Comparison of ENCODE assay signal across 18 cellular contexts in the genomic region with DNA sequence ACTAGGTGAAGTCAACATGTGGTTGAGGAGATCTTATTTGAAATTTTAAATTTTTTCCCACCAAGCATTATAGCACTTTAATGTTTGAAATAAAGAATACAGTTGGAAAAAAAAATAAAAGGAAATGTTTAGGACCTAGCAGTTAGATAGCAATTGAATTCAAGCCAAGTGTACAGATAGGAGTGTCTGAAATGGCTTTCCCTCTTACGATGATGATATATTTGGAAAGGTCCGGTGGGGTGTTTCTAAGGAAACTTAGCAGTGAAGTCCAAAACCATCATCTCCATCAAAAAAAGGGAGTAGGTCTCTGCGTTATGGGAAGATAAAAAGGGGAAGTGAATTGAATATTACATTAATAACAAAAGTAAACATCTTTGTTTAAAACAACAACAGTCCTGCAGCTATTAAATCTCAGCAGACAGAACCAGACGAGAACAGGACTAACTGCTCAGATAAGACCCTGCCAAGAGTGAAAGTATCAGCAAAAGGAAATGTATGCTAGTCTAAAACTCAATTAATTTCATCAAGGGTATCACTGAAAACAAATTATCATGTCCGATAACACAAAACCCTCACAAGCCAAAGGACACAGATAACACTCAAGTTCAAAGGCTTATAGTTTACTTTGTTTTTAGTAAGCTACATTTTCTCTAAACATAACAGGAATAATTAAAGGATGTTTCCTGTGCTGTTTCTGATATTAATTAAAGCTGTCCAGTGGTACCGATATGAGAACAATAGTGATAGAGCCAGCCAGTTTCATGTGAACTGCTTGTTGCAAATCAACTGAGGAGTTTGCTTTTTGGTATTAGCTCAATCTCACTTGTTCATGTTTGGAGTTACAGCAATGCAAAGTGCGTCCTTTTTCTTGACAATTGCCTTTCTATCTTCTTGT.
DNase-seq lines count a peak whose midpoint lies in the region; ATAC-seq, FAIRE-seq and TF ChIP-seq lines count a peak whose summit lies in the region.
"Had no signal": no experiment of that assay in that cellular context is flagged by ENCODE, and none has a peak within 500 bp of the region (broad histone marks: within the 10 kb centered on the region; RNA-seq: fewer than 3 reads in every experiment).

No MANE protein-coding gene starts in this region.

- no peaks in the 10 kb centered on the region for H3K9me2 ChIP-seq in GM23248 (ENCODE audit: insufficient read depth)

- no peaks in the 10 kb centered on the region for H3K9me1 ChIP-seq in keratinocyte (ENCODE audit: control insufficient read depth, extremely low read depth, insufficient read depth, low read length)

- H3K4me3 Mint-ChIP-seq in activated naive CD8-positive, alpha-beta T cell treated with anti-CD3 and anti-CD28 coated beads for 36 hours = no peak overlapping the region
- H3K4me3 Mint-ChIP-seq: effector memory CD8-positive, alpha-beta T cell; type B pancreatic cell had no signal

- H4K20me1 ChIP-seq in GM23248 (ENCODE audit: insufficient read depth) (no peaks in the 10 kb centered on the region), keratinocyte (ENCODE audit: control insufficient read depth, extremely low read depth, insufficient read depth, low read length) (no peaks in the 10 kb centered on the region)

- H3K27me3 ChIP-seq in GM23248 (replicated peaks; ENCODE audit: insufficient read depth) (0 out of 2 replicates have a peak, but pooled peaks cover 3% of the 10 kb centered on the region), keratinocyte (ENCODE audit: control insufficient read depth, extremely low read depth, insufficient read depth, low read length) (no peaks in the 10 kb centered on the region), gastrocnemius medialis (no peaks in the 10 kb centered on the region), colonic mucosa (no peaks in the 10 kb centered on the region)
- H3K27me3 ChIP-seq: SJSA1 had no signal

- dilution Hi-C loops in keratinocyte (cut with MboI; ENCODE audit: extremely low pct_ligation_motif_present, low sequenced_read_pairs) = no loop called here

- H3K9ac ChIP-seq in GM23248 (no peak overlapping the region), keratinocyte (ENCODE audit: control insufficient read depth, extremely low read depth, insufficient read depth, low read length) (no peak overlapping the region), colonic mucosa (ENCODE audit: low read depth in 2 of 2, low read length in 2 of 2) (no peak overlapping the region)

- DNase-seq in GM23248 (no peak), cerebellum (ENCODE audit: low spot score) (peak; percentile 5), keratinocyte (ENCODE audit: low read depth, low spot score) (no peak), gastrocnemius medialis (no peak), colonic mucosa (no peak)
- DNase-seq in activated naive CD8-positive, alpha-beta T cell treated with anti-CD3 and anti-CD28 coated beads for 36 hours = no peak
- no peak for DNase-seq in activated CD4-positive, alpha-beta T cell treated with anti-CD3 and anti-CD28 coated beads for 4 hours
- DNase-seq: activated CD8-positive, alpha-beta memory T cell treated with anti-CD3 and anti-CD28 coated beads, Interleukin-2, amount 50 U/mL, for 4 hours; DMS79; effector memory CD8-positive, alpha-beta T cell; H7; NCI-H1092 treated with DMSO at 0.1 percent for 48 hours; NCI-H748 treated with DMSO at 0.1 percent for 48 hours had no signal

- H3K27ac Mint-ChIP-seq in activated naive CD8-positive, alpha-beta T cell treated with anti-CD3 and anti-CD28 coated beads for 36 hours = no peak overlapping the region
- H3K27ac Mint-ChIP-seq: effector memory CD8-positive, alpha-beta T cell; type B pancreatic cell had no signal

- in situ Hi-C loops in GM23248 (cut with MboI) (no loop called here), gastrocnemius medialis (cut with MboI; ENCODE audit: low sequenced_read_pairs in 4 of 4) (no loop called here)

- TF ChIP-seq POLR2A in gastrocnemius medialis (IDR thresholded peaks at IDR 0.05) = no peak

- ATAC-seq in gastrocnemius medialis (peak in 1 of 2 donors; percentile 18), HG02571 (IDR thresholded peaks at IDR 0.05; ENCODE audit: unreplicated experiment) (no peak)
- ATAC-seq: effector memory CD8-positive, alpha-beta T cell had no signal

- FAIRE-seq in keratinocyte (lab: Jason Lieb, UNC) = no peak
- FAIRE-seq: GM12892 had no signal

- WGBS in GM23248 (ENCODE audit: low coverage in 1 of 2, low lambda C conversion rate in 2 of 2, missing lambda C conversion rate in 2 of 2), 2 experiments = 3 to 6% methylated on average over 7 of the region's 7 CpGs

- no peaks in the 10 kb centered on the region for H3K36me3 Mint-ChIP-seq in activated naive CD8-positive, alpha-beta T cell treated with anti-CD3 and anti-CD28 coated beads for 36 hours
- H3K36me3 Mint-ChIP-seq: type B pancreatic cell had no signal

- no peak overlapping the region for H2AFZ ChIP-seq in GM23248
- peak overlapping the region; percentile 84 for H2AFZ ChIP-seq in keratinocyte (ENCODE audit: control insufficient read depth, low read length)

- no peaks in the 10 kb centered on the region for H3F3A ChIP-seq in GM23248 (ENCODE audit: insufficient read depth)

- H3K27me3 Mint-ChIP-seq in activated naive CD8-positive, alpha-beta T cell treated with anti-CD3 and anti-CD28 coated beads for 36 hours = no peaks in the 10 kb centered on the region
- H3K27me3 Mint-ChIP-seq: effector memory CD8-positive, alpha-beta T cell; type B pancreatic cell had no signal

- intact Hi-C loops in gastrocnemius medialis (cut with DNase I; ENCODE audit: low total_unique reads) (loop anchor here (10.0 kb wide), 1 partner anchor 240 kb away; a partner anchor contains a TSS), colonic mucosa (cut with DNase I) (no loop called here)

- H3K4me2 ChIP-seq in GM23248 (ENCODE audit: unreplicated experiment) = peak overlapping the region; percentile 38
- peak overlapping the region; percentile 74 for H3K4me2 ChIP-seq in keratinocyte (ENCODE audit: control insufficient read depth, extremely low read depth, insufficient read depth, low read depth, low read length)

- no peaks in the 10 kb centered on the region for H3K4me1 Mint-ChIP-seq in activated naive CD8-positive, alpha-beta T cell treated with anti-CD3 and anti-CD28 coated beads for 36 hours

- TF ChIP-seq CTCF in keratinocyte (optimal IDR thresholded peaks at IDR 0.05 in 1 of 3, IDR thresholded peaks at IDR 0.05 in 1 of 3, conservative IDR thresholded peaks at IDR 0.05 in 1 of 3; ENCODE audit: extremely low read depth in 1 of 3, insufficient read depth in 2 of 3, low read length in 3 of 3) (no peak), gastrocnemius medialis (IDR thresholded peaks at IDR 0.05 in 4 of 5, conservative IDR thresholded peaks at IDR 0.05 in 1 of 5) (no peak), colonic mucosa (IDR thresholded peaks at IDR 0.05) (no peak)

- no peaks in the 10 kb centered on the region for H3K9me3 ChIP-seq in GM23248 (ENCODE audit: low read depth)
- no peaks in the 10 kb centered on the region for H3K9me3 ChIP-seq in keratinocyte (ENCODE audit: control insufficient read depth, low read depth, low read length)
- H3K9me3 ChIP-seq in gastrocnemius medialis = no peaks in the 10 kb centered on the region
- no peaks in the 10 kb centered on the region for H3K9me3 ChIP-seq in colonic mucosa
- H3K9me3 ChIP-seq: SJSA1 had no signal

- H3K9me3 Mint-ChIP-seq in activated naive CD8-positive, alpha-beta T cell treated with anti-CD3 and anti-CD28 coated beads for 36 hours = peaks cover 1% of the 10 kb centered on the region
- H3K9me3 Mint-ChIP-seq: type B pancreatic cell had no signal

- peak overlapping the region; percentile 9 for H3K4me3 ChIP-seq in GM23248
- H3K4me3 ChIP-seq in keratinocyte (ENCODE audit: control insufficient read depth in 2 of 3, extremely low read depth in 1 of 3, insufficient read depth in 2 of 3, low read depth in 1 of 3, low read length in 3 of 3) = no peak overlapping the region
- peak overlapping the region in 3 of 4 donors; percentile 3 to 31 (median 4) for H3K4me3 ChIP-seq in gastrocnemius medialis
- no peak overlapping the region for H3K4me3 ChIP-seq in colonic mucosa
- H3K4me3 ChIP-seq: SJSA1 had no signal

- H3K4me1 ChIP-seq in GM23248 (ENCODE audit: insufficient read depth) (no peaks in the 10 kb centered on the region; the same call in 1 of the 2 replicates), keratinocyte (ENCODE audit: control insufficient read depth, extremely low read depth, insufficient read depth, low read length) (peaks cover 4% of the 10 kb centered on the region), gastrocnemius medialis (peaks cover 6 to 8% of the 10 kb centered on the region in 2 donors), colonic mucosa (no peaks in the 10 kb centered on the region)

- no peak overlapping the region for H3K27ac ChIP-seq in GM23248
- no peak overlapping the region for H3K27ac ChIP-seq in keratinocyte (ENCODE audit: control insufficient read depth, insufficient read depth, low read length)
- peak overlapping the region; percentile 11 to 42 (median 30) for H3K27ac ChIP-seq in gastrocnemius medialis
- no peak overlapping the region for H3K27ac ChIP-seq in colonic mucosa
- H3K27ac ChIP-seq: SJSA1, VCaP had no signal

- H3K79me2 ChIP-seq in GM23248 (ENCODE audit: insufficient read depth) = no peaks in the 10 kb centered on the region
- H3K79me2 ChIP-seq in keratinocyte (ENCODE audit: control insufficient read depth, insufficient read depth, low read length) = no peaks in the 10 kb centered on the region

- H3K36me3 ChIP-seq in GM23248 (ENCODE audit: low read depth) = no peaks in the 10 kb centered on the region
- H3K36me3 ChIP-seq in keratinocyte (ENCODE audit: control insufficient read depth in 2 of 2, extremely low read depth in 1 of 2, insufficient read depth in 2 of 2, low read length in 2 of 2) = no peaks in the 10 kb centered on the region
- H3K36me3 ChIP-seq in gastrocnemius medialis = no peaks in the 10 kb centered on the region
- H3K36me3 ChIP-seq in colonic mucosa = no peaks in the 10 kb centered on the region
- H3K36me3 ChIP-seq: SJSA1 had no signal

Comparison
In these comparisons a context has a peak if more than half of its experiments do, and no peak if none do; other contexts are left out.
1. H3K27ac ChIP-seq: peak in gastrocnemius medialis (4 of 4); none in GM23248 (single experiment), keratinocyte (single experiment) and colonic mucosa (single experiment).
2. H3K4me3 ChIP-seq: peak in GM23248 (single experiment) and gastrocnemius medialis (3 of 4); none in keratinocyte (0 of 3) and colonic mucosa (single experiment).